ENCODE assay signal across 18 cellular contexts in the genomic region with DNA sequence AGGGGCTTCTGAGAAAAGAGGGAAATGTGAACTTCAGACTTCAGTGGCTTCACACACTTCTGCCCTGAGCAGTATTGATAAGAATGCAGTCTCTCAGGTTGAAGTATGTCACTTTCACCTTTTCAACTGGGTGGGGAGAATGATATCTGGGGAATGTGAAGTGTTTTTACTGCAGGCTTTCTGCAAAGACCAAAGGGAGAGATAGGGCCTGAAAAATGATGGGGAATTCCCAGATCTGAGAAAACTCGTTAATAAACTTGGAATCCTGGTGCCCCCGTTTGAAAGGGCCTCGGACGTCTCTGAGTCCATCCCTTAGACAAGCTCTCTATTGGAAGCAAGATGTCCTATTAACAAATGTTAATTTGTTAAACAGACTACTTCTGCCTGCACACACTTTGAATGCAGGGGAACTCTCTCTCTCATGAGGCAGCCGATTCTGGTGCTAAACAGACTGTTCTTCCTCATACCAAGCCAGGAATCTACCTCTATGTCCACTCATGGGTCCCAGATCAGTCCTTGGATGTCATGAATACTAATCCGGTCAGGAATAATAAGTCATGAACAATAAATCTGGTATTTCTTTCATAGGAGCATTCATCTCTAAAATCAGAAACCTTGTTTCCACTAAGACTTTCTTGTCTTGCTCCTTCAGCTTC.
DNase-seq lines count a peak whose midpoint lies in the region; ATAC-seq, FAIRE-seq and TF ChIP-seq lines count a peak whose summit lies in the region.
"Had no signal": no experiment of that assay in that cellular context is flagged by ENCODE, and none has a peak within 500 bp of the region (broad histone marks: within the 10 kb centered on the region; RNA-seq: fewer than 3 reads in every experiment).

No MANE protein-coding gene starts in this region.

- dilution Hi-C loops in IMR-90 (cut with HindIII; ENCODE audit: low sequenced_read_pairs, unreplicated experiment): no loop called here

- H3K36me3 ChIP-seq in IMR-90 (ENCODE audit: control insufficient read depth, insufficient read depth, low read length): no peaks in the 10 kb centered on the region
- H3K36me3 ChIP-seq in bronchial epithelial cell (ENCODE audit: control insufficient read depth, insufficient read depth, low read length): no peaks in the 10 kb centered on the region
- H3K36me3 ChIP-seq in lower lobe of right lung: no peaks in the 10 kb centered on the region
- H3K36me3 ChIP-seq in small intestine (ENCODE audit: control insufficient read depth in 2 of 2, insufficient read depth in 2 of 2, low read length in 2 of 2): no peaks in the 10 kb centered on the region
- H3K36me3 ChIP-seq in esophagus squamous epithelium: no peaks in the 10 kb centered on the region
- H3K36me3 ChIP-seq: adrenal gland, ovary, sigmoid colon had no signal

- no peak overlapping the region for H3K4me3 ChIP-seq in IMR-90 (ENCODE audit: insufficient read depth, low read depth, low read length)
- H3K4me3 ChIP-seq in bronchial epithelial cell (ENCODE audit: low read depth, low read length): no peak overlapping the region
- H3K4me3 ChIP-seq in lower lobe of right lung: no peak overlapping the region
- H3K4me3 ChIP-seq in small intestine (ENCODE audit: low read depth in 1 of 2, low read length in 2 of 2): no peak overlapping the region
- no peak overlapping the region for H3K4me3 ChIP-seq in esophagus squamous epithelium
- H3K4me3 ChIP-seq: adrenal gland, ovary, sigmoid colon had no signal

- no peak overlapping the region for H3K14ac ChIP-seq in IMR-90 (replicated peaks; ENCODE audit: low read depth, low read length)

- H3K27ac ChIP-seq in IMR-90 (ENCODE audit: insufficient read depth, low read length) (no peak overlapping the region), lower lobe of right lung (peak overlapping the region; percentile 41), small intestine (ENCODE audit: low read depth in 1 of 2, low read length in 1 of 2) (no peak overlapping the region), esophagus squamous epithelium (no peak overlapping the region)
- H3K27ac ChIP-seq: adrenal gland, ovary had no signal

- TF ChIP-seq RAD21 in IMR-90 (IDR thresholded peaks at IDR 0.05; ENCODE audit: low read length): no peak

- H2BK120ac ChIP-seq in IMR-90 (ENCODE audit: low read depth, low read length): no peak overlapping the region

- TF ChIP-seq POLR2A in IMR-90 (IDR thresholded peaks at IDR 0.05; ENCODE audit: low read depth, low read length): no peak
- no peak for TF ChIP-seq POLR2A in esophagus squamous epithelium (IDR thresholded peaks at IDR 0.05)

- H2AK5ac ChIP-seq in IMR-90 (ENCODE audit: low read depth, low read length): no peak overlapping the region

- H3K18ac ChIP-seq in IMR-90 (ENCODE audit: low read depth, low read length): no peak overlapping the region

- TF ChIP-seq CTCF in IMR-90 (conservative IDR thresholded peaks at IDR 0.05; ENCODE audit: low read depth, low read length) (no peak), bronchial epithelial cell (IDR thresholded peaks at IDR 0.05; ENCODE audit: insufficient read depth, low read length, severe bottlenecking) (no peak), lower lobe of right lung (IDR thresholded peaks at IDR 0.05) (no peak), esophagus squamous epithelium (IDR thresholded peaks at IDR 0.05) (no peak)

- H3K9me3 ChIP-seq in IMR-90 (ENCODE audit: control insufficient read depth, insufficient read depth, low read length): no peaks in the 10 kb centered on the region; the same call in 1 of the 2 replicates
- no peaks in the 10 kb centered on the region for H3K9me3 ChIP-seq in lower lobe of right lung
- no peaks in the 10 kb centered on the region for H3K9me3 ChIP-seq in small intestine (ENCODE audit: control insufficient read depth, low read depth)
- H3K9me3 ChIP-seq in esophagus squamous epithelium: no peaks in the 10 kb centered on the region
- H3K9me3 ChIP-seq: adrenal gland, ovary, sigmoid colon had no signal

- ATAC-seq in IMR-90 (ENCODE audit: low read depth) (no peak; the same call in 1 of the 2 replicates), lower lobe of right lung (peak; percentile 83 to 90), GM18519 (IDR thresholded peaks at IDR 0.05; ENCODE audit: low FRiP score, unreplicated experiment) (no peak), GM18517 (IDR thresholded peaks at IDR 0.05; ENCODE audit: unreplicated experiment) (no peak)

- H3K79me1 ChIP-seq in IMR-90 (ENCODE audit: low read depth in 1 of 2, low read length in 2 of 2): no peaks in the 10 kb centered on the region

- no peak overlapping the region for H2AK9ac ChIP-seq in IMR-90 (replicated peaks; ENCODE audit: low read depth, low read length, poor library complexity)

- H2AFZ ChIP-seq in IMR-90 (replicated peaks; ENCODE audit: low read length, poor library complexity): no peak overlapping the region

- H3K27me3 ChIP-seq in IMR-90 (ENCODE audit: control insufficient read depth, insufficient read depth, low read length) (no peaks in the 10 kb centered on the region), bronchial epithelial cell (ENCODE audit: control insufficient read depth, insufficient read depth, low read length) (no peaks in the 10 kb centered on the region), lower lobe of right lung (ENCODE audit: low read depth) (no peaks in the 10 kb centered on the region), small intestine (ENCODE audit: control insufficient read depth in 2 of 2, insufficient read depth in 2 of 2, low read length in 2 of 2) (no peaks in the 10 kb centered on the region), esophagus squamous epithelium (no peaks in the 10 kb centered on the region)
- H3K27me3 ChIP-seq: adrenal gland, ovary, sigmoid colon had no signal

- DNase-seq in IMR-90 (peak; percentile 9), bronchial epithelial cell (ENCODE audit: low read depth) (peak; percentile 45), lower lobe of right lung (no peak), small intestine (peak; percentile 74), esophagus squamous epithelium (lab: John Stamatoyannopoulos, UW) (no peak), SK-N-DZ (ENCODE audit: low spot score) (no peak)
- DNase-seq: activated CD4-positive, alpha-beta T cell treated with anti-CD3 and anti-CD28 coated beads for 1 hour; adrenal gland; effector CD8-positive, alpha-beta T cell; hippocampal formation; NCI-H1436; NCI-H82; ovary; sigmoid colon; stimulated activated CD4-positive, alpha-beta T cell treated with anti-CD3 and anti-CD28 coated beads, Interleukin-1b, Interleukin-23, amount 100 ng/mL, for 48 hours; T-helper 9 cell had no signal

- in situ Hi-C loops in IMR-90 (cut with MboI; ENCODE audit: low sequenced_read_pairs): no loop called here

- no peak overlapping the region for H4K8ac ChIP-seq in IMR-90 (ENCODE audit: low read depth in 2 of 2, low read length in 2 of 2)

- WGBS in IMR-90 (ENCODE audit: extremely low coverage in 2 of 2, insufficient read length in 1 of 2), 2 experiments: 60% methylated on average over 1 of the region's 6 CpGs; no CpG with 5 or more reads in 1 of the 2 experiments
- 14 to 54% (median 32%) methylated on average over 6 of the region's 6 CpGs for WGBS in small intestine, 3 donors
- WGBS in esophagus squamous epithelium, 2 donors: 44 to 55% methylated on average over 6 of the region's 6 CpGs

- H3K56ac ChIP-seq in IMR-90 (ENCODE audit: extremely low read depth, insufficient read depth, low read length): no peak overlapping the region

- H3K9me1 ChIP-seq in IMR-90 (ENCODE audit: insufficient read depth, low read length): peaks cover 4% of the 10 kb centered on the region; the same call in 1 of the 2 replicates

- no peak overlapping the region for H4K91ac ChIP-seq in IMR-90 (ENCODE audit: insufficient read depth, low read depth, low read length)

- no peak for FAIRE-seq in bronchial epithelial cell (lab: Jason Lieb, UNC)
- no peak for FAIRE-seq in small intestine (lab: Jason Lieb, UNC)

- H2BK15ac ChIP-seq in IMR-90 (ENCODE audit: low read depth, low read length): no peak overlapping the region

- no peak overlapping the region for H3K4ac ChIP-seq in IMR-90 (ENCODE audit: low read depth, low read length)

- POLR2A ChIA-PET in IMR-90 (lab: Charles Lee; ENCODE audit: unreplicated experiment): no interaction called here

- no peak overlapping the region for H4K5ac ChIP-seq in IMR-90 (ENCODE audit: low read depth, low read length)

- intact Hi-C loops in IMR-90 (cut with micrococcal nuclease): no loop called here
- intact Hi-C loops in lower lobe of right lung (cut with DNase I): no loop called here
- intact Hi-C loops in esophagus squamous epithelium (cut with DNase I): no loop called here

- CTCF ChIA-PET in IMR-90 (lab: Yijun Ruan, JAX): no interaction called here

- H3K23ac ChIP-seq in IMR-90 (ENCODE audit: low read depth, low read length): no peak overlapping the region

- H4K20me1 ChIP-seq in IMR-90 (ENCODE audit: insufficient read depth, low read length): no peaks in the 10 kb centered on the region

- peaks cover 4% of the 10 kb centered on the region; the same call in 1 of the 2 replicates for H3K4me1 ChIP-seq in IMR-90 (ENCODE audit: control insufficient read depth, insufficient read depth, low read length)
- H3K4me1 ChIP-seq in lower lobe of right lung: no peaks in the 10 kb centered on the region
- H3K4me1 ChIP-seq in small intestine (ENCODE audit: control insufficient read depth in 2 of 2, insufficient read depth in 1 of 2, low read depth in 1 of 2, low read length in 1 of 2): peaks cover 0 to 8% of the 10 kb centered on the region in 2 donors
- peaks cover 7 to 22% (median 12%) of the 10 kb centered on the region in 3 donors for H3K4me1 ChIP-seq in esophagus squamous epithelium
- H3K4me1 ChIP-seq: adrenal gland had no signal

- no peak overlapping the region for H3K4me2 ChIP-seq in IMR-90 (ENCODE audit: low read depth, low read length)

- peak overlapping the region; percentile 8; the same call in 1 of the 2 replicates for H2BK20ac ChIP-seq in IMR-90 (ENCODE audit: low read depth, low read length)

- BruUV-seq in IMR-90 (replicated peaks; lab: Mats Ljungman, UMichigan): no TSS peak

- no peak overlapping the region for H2BK5ac ChIP-seq in IMR-90 (ENCODE audit: low read depth, low read length, poor library complexity, severe bottlenecking)

- no peak overlapping the region for H3K9ac ChIP-seq in IMR-90 (ENCODE audit: low read depth, low read length)

TF ChIP-seq in IMR-90, 13 proteins besides CTCF, POLR2A, EP300 and RAD21 (continues in another document):
- no peak for TF ChIP-seq MAFK (IDR thresholded peaks at IDR 0.05; ENCODE audit: low read depth, low read length)
- TF ChIP-seq, protein P1, sequence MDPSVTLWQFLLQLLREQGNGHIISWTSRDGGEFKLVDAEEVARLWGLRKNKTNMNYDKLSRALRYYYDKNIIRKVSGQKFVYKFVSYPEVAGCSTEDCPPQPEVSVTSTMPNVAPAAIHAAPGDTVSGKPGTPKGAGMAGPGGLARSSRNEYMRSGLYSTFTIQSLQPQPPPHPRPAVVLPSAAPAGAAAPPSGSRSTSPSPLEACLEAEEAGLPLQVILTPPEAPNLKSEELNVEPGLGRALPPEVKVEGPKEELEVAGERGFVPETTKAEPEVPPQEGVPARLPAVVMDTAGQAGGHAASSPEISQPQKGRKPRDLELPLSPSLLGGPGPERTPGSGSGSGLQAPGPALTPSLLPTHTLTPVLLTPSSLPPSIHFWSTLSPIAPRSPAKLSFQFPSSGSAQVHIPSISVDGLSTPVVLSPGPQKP (IDR thresholded peaks at IDR 0.05; ENCODE audit: borderline replicate concordance, low read depth, low read length): no peak
- TF ChIP-seq FOS (IDR thresholded peaks at IDR 0.05; ENCODE audit: low read depth, low read length): no peak
- TF ChIP-seq CEBPB (IDR thresholded peaks at IDR 0.05; ENCODE audit: low read depth, low read length): no peak

Comparison
In these comparisons a context has a peak if more than half of its experiments do, and no peak if none do; other contexts are left out.
1. ATAC-seq: peak in lower lobe of right lung (2 of 2); none in IMR-90 (single experiment), GM18519 (single experiment) and GM18517 (single experiment).
2. DNase-seq: peak in IMR-90 (single experiment), bronchial epithelial cell (single experiment) and small intestine (single experiment); none in lower lobe of right lung (single experiment), esophagus squamous epithelium (single experiment) and SK-N-DZ (single experiment).